ENCODE assay signal across 14 cellular contexts in genomic region chr18:36578871-36579270, GRCh38.
DNase-seq lines count a peak whose midpoint lies in the region.
"Had no signal": no experiment of that assay in that cellular context is flagged by ENCODE, and none has a peak within 500 bp of the region (broad histone marks: within the 10 kb centered on the region; RNA-seq: fewer than 3 reads in every experiment).

No MANE protein-coding gene starts in this region.

- H3K27me3 Mint-ChIP-seq in activated naive CD8-positive, alpha-beta T cell treated with anti-CD3 and anti-CD28 coated beads for 36 hours = no peaks in the 10 kb centered on the region
- H3K27me3 Mint-ChIP-seq: activated CD4-positive, alpha-beta T cell treated with anti-CD3 and anti-CD28 coated beads for 36 hours had no signal

- H2BK120ac ChIP-seq in mesenchymal stem cell (ENCODE audit: low read depth, low read length) = no peak overlapping the region

- H2BK15ac ChIP-seq in mesenchymal stem cell (ENCODE audit: low read depth, poor library complexity, severe bottlenecking) = no peak overlapping the region

- H2BK5ac ChIP-seq in mesenchymal stem cell (ENCODE audit: low read depth, low read length, poor library complexity, severe bottlenecking) = no peak overlapping the region

- no peak overlapping the region for H2BK12ac ChIP-seq in mesenchymal stem cell (ENCODE audit: low read length in 2 of 2)

- H3K9me3 ChIP-seq in mesenchymal stem cell (ENCODE audit: control insufficient read depth, low read length) = no peaks in the 10 kb centered on the region

- no peak overlapping the region for H3K4me3 Mint-ChIP-seq in activated naive CD8-positive, alpha-beta T cell treated with anti-CD3 and anti-CD28 coated beads for 36 hours
- H3K4me3 Mint-ChIP-seq: activated CD4-positive, alpha-beta T cell treated with anti-CD3 and anti-CD28 coated beads for 36 hours had no signal

- H3K9me3 Mint-ChIP-seq in activated naive CD8-positive, alpha-beta T cell treated with anti-CD3 and anti-CD28 coated beads for 36 hours = peaks cover 2% of the 10 kb centered on the region

- peak; percentile 42 for DNase-seq in A172 (ENCODE audit: low spot score)
- DNase-seq in HT1080 (ENCODE audit: low read depth) = peak; percentile 47
- peak; percentile 72 for DNase-seq in dedifferentiated amniotic fluid mesenchymal stem cell (ENCODE audit: extremely low spot score)
- peak; percentile 48 for DNase-seq in mesenchymal stem cell
- DNase-seq in activated naive CD8-positive, alpha-beta T cell treated with anti-CD3 and anti-CD28 coated beads for 36 hours = no peak
- DNase-seq in SKM-1 (lab: John Stamatoyannopoulos, UW; ENCODE audit: unreplicated experiment) = no peak
- no peak for DNase-seq in DMS 273 treated with DMSO at 0.1 percent for 48 hours (lab: John Stamatoyannopoulos, UW)
- DNase-seq in NCI-H1092 (lab: John Stamatoyannopoulos, UW) = no peak
- DNase-seq: activated CD4-positive, alpha-beta T cell treated with anti-CD3 and anti-CD28 coated beads for 36 hours; activated T-cell treated with anti-CD3 and anti-CD28 coated beads for 4 hours; cerebellar nuclear complex; RPMI8226; T-helper 2 cell had no signal

- peaks cover 0 to 12% of the 10 kb centered on the region in 2 experiments for H3K36me3 ChIP-seq in mesenchymal stem cell (ENCODE audit: control insufficient read depth in 1 of 2, insufficient read depth in 2 of 2, low read depth in 1 of 2, low read length in 2 of 2)

- no peak overlapping the region for H4K8ac ChIP-seq in mesenchymal stem cell (ENCODE audit: low read length)

- H3K4me3 ChIP-seq in mesenchymal stem cell (ENCODE audit: insufficient read depth in 1 of 2, low read depth in 1 of 2, low read length in 2 of 2) = no peak overlapping the region

- H3K79me1 ChIP-seq in mesenchymal stem cell (replicated peaks; ENCODE audit: low read length, poor library complexity, severe bottlenecking) = peaks cover 10% of the 10 kb centered on the region

- H3K4me1 ChIP-seq in mesenchymal stem cell (ENCODE audit: control insufficient read depth, insufficient read depth, low read depth, low read length) = peaks cover 13% of the 10 kb centered on the region

- H3K27ac ChIP-seq in mesenchymal stem cell (ENCODE audit: low read length, poor library complexity, severe bottlenecking) = no peak overlapping the region

- H3K14ac ChIP-seq in mesenchymal stem cell (ENCODE audit: low read length in 2 of 2) = no peak overlapping the region

- no peaks in the 10 kb centered on the region for H3K4me1 Mint-ChIP-seq in activated naive CD8-positive, alpha-beta T cell treated with anti-CD3 and anti-CD28 coated beads for 36 hours
- H3K4me1 Mint-ChIP-seq: activated CD4-positive, alpha-beta T cell treated with anti-CD3 and anti-CD28 coated beads for 36 hours had no signal

- no peak overlapping the region for H3K23ac ChIP-seq in mesenchymal stem cell (ENCODE audit: low read length in 2 of 2)

- peak overlapping the region; percentile 18 for H3K9ac ChIP-seq in mesenchymal stem cell (ENCODE audit: low read length)

- H2AK5ac ChIP-seq in mesenchymal stem cell (ENCODE audit: low read length, severe bottlenecking) = no peak overlapping the region

- no peaks in the 10 kb centered on the region for H3K27me3 ChIP-seq in mesenchymal stem cell (ENCODE audit: control insufficient read depth in 1 of 2, insufficient read depth in 1 of 2, low read length in 2 of 2)

- no peak overlapping the region for H3K4ac ChIP-seq in mesenchymal stem cell (ENCODE audit: low read depth in 1 of 2, low read length in 2 of 2)

- no peak overlapping the region for H3K4me2 ChIP-seq in mesenchymal stem cell (ENCODE audit: low read length, poor library complexity, severe bottlenecking)

- no peak overlapping the region for H3K27ac Mint-ChIP-seq in activated naive CD8-positive, alpha-beta T cell treated with anti-CD3 and anti-CD28 coated beads for 36 hours
- H3K27ac Mint-ChIP-seq: activated CD4-positive, alpha-beta T cell treated with anti-CD3 and anti-CD28 coated beads for 36 hours had no signal

- H2AFZ ChIP-seq in mesenchymal stem cell (ENCODE audit: low read depth, low read length) = no peak overlapping the region

- 0% methylated on average over 1 of the region's 1 CpG for WGBS in mesenchymal stem cell

- no peak overlapping the region for H4K91ac ChIP-seq in mesenchymal stem cell (ENCODE audit: low read length)

- no peak overlapping the region for H3K18ac ChIP-seq in mesenchymal stem cell (ENCODE audit: low read depth in 1 of 2, low read length in 2 of 2)

- H3K36me3 Mint-ChIP-seq in activated naive CD8-positive, alpha-beta T cell treated with anti-CD3 and anti-CD28 coated beads for 36 hours = no peaks in the 10 kb centered on the region
- H3K36me3 Mint-ChIP-seq: activated naive CD4-positive, alpha-beta T cell treated with anti-CD3 and anti-CD28 coated beads, Interleukin-2, amount 50 U/mL, for 72 hours had no signal

Comparison
In these comparisons a context has a peak if more than half of its experiments do, and no peak if none do; other contexts are left out.
1. DNase-seq: peak in A172 (single experiment), HT1080 (single experiment), dedifferentiated amniotic fluid mesenchymal stem cell (single experiment) and mesenchymal stem cell (single experiment); none in activated naive CD8-positive, alpha-beta T cell treated with anti-CD3 and anti-CD28 coated beads for 36 hours (single experiment), SKM-1 (single experiment), DMS 273 treated with DMSO at 0.1 percent for 48 hours (single experiment) and NCI-H1092 (single experiment).